In genomic region chr5:173035904-173036707, GRCh38 we compare ENCODE assay signal across 8 cellular contexts. TPM values are rescaled to one million over a fixed set of nuclear protein-coding genes. Genes with fewer than 3 reads are reported as not detected.
DNase-seq lines count a peak whose midpoint lies in the region; ATAC-seq and TF ChIP-seq lines count a peak whose summit lies in the region.

No MANE protein-coding gene starts in this region.

- H3K27ac Mint-ChIP-seq in activated CD4-positive, alpha-beta T cell treated with anti-CD3 and anti-CD28 coated beads, Interleukin-2, amount 10 ng/mL, durations not matched to agents 24 days and 14 days = peak overlapping the region; percentile 88
- peak overlapping the region in 2 of 3 experiments; percentile 66 to 68 for H3K27ac Mint-ChIP-seq in nephron

- no peak for DNase-seq in activated CD4-positive, CD25-positive, alpha-beta regulatory T cell (lab: John Stamatoyannopoulos, UW)
- no peak for DNase-seq in activated CD4-positive, alpha-beta T cell treated with anti-CD3 and anti-CD28 coated beads, Interleukin-2, amount 10 ng/mL, durations not matched to agents 24 days and 14 days
- DNase-seq in T-helper 9 cell (no peak), cerebellum (ENCODE audit: low spot score) (no peak), SIG-M5 (lab: John Stamatoyannopoulos, UW) (no peak)

- intact Hi-C loops in activated CD4-positive, alpha-beta T cell treated with anti-CD3 and anti-CD28 coated beads, Interleukin-2, amount 10 ng/mL, durations not matched to agents 24 days and 14 days (cut with micrococcal nuclease) = loop anchor here (1.0 to 5.0 kb wide), 2 partner anchors 21 to 39 kb away; no protein-coding TSS in a partner anchor

- peaks cover 45% of the 10 kb centered on the region for H3K4me1 Mint-ChIP-seq in activated CD4-positive, alpha-beta T cell treated with anti-CD3 and anti-CD28 coated beads, Interleukin-2, amount 10 ng/mL, durations not matched to agents 24 days and 14 days
- H3K4me1 Mint-ChIP-seq in nephron = peaks cover 4% of the 10 kb centered on the region

- no peak for TF ChIP-seq CTCF in nephron (IDR thresholded peaks at IDR 0.05; ENCODE audit: unreplicated experiment in 3 of 3)

- peaks cover 23% of the 10 kb centered on the region for H3K36me3 Mint-ChIP-seq in activated CD4-positive, alpha-beta T cell treated with anti-CD3 and anti-CD28 coated beads, Interleukin-2, amount 10 ng/mL, durations not matched to agents 24 days and 14 days (ENCODE audit: low read depth)
- H3K36me3 Mint-ChIP-seq in nephron (ENCODE audit: low read depth) = peaks cover 29% of the 10 kb centered on the region

- no peaks in the 10 kb centered on the region for H3K27me3 Mint-ChIP-seq in activated CD4-positive, alpha-beta T cell treated with anti-CD3 and anti-CD28 coated beads, Interleukin-2, amount 10 ng/mL, durations not matched to agents 24 days and 14 days
- no peaks in the 10 kb centered on the region for H3K27me3 Mint-ChIP-seq in nephron (ENCODE audit: low read depth)

- peak; percentile 55 to 65 for ATAC-seq in activated CD4-positive, CD25-positive, alpha-beta regulatory T cell treated with anti-CD3 and anti-CD28 coated beads, Interleukin-2, amount 50 U/mL, for 24 hours
- peak; percentile 58 for ATAC-seq in HG02678 (IDR thresholded peaks at IDR 0.05; ENCODE audit: unreplicated experiment)

- peak overlapping the region; percentile 82 for H3K4me3 Mint-ChIP-seq in activated CD4-positive, alpha-beta T cell treated with anti-CD3 and anti-CD28 coated beads, Interleukin-2, amount 10 ng/mL, durations not matched to agents 24 days and 14 days
- H3K4me3 Mint-ChIP-seq in nephron = no peak overlapping the region

- H3K9me3 Mint-ChIP-seq in activated CD4-positive, alpha-beta T cell treated with anti-CD3 and anti-CD28 coated beads, Interleukin-2, amount 10 ng/mL, durations not matched to agents 24 days and 14 days = no peaks in the 10 kb centered on the region
- H3K9me3 Mint-ChIP-seq in nephron = peaks cover 8% of the 10 kb centered on the region

RNA-seq across cellular contexts. Expression of gene CREBRF, which starts 20.0 kb away (rescaled TPM):
- total RNA-seq in activated CD4-positive, alpha-beta T cell treated with anti-CD3 and anti-CD28 coated beads, Interleukin-2, amount 10 ng/mL, durations not matched to agents 24 days and 14 days = 6.2 and 6.7 TPM in 2 replicates
- total RNA-seq in cerebellum = 23.5 TPM

RNA-seq across cellular contexts. Expression of gene ATP6V0E1, which starts 52.5 kb away (rescaled TPM):
- total RNA-seq in activated CD4-positive, alpha-beta T cell treated with anti-CD3 and anti-CD28 coated beads, Interleukin-2, amount 10 ng/mL, durations not matched to agents 24 days and 14 days = 146 and 147 TPM in 2 replicates
- 40.2 TPM for total RNA-seq in cerebellum
